Comparison of ENCODE assay signal across 16 cellular contexts in the genomic region with DNA sequence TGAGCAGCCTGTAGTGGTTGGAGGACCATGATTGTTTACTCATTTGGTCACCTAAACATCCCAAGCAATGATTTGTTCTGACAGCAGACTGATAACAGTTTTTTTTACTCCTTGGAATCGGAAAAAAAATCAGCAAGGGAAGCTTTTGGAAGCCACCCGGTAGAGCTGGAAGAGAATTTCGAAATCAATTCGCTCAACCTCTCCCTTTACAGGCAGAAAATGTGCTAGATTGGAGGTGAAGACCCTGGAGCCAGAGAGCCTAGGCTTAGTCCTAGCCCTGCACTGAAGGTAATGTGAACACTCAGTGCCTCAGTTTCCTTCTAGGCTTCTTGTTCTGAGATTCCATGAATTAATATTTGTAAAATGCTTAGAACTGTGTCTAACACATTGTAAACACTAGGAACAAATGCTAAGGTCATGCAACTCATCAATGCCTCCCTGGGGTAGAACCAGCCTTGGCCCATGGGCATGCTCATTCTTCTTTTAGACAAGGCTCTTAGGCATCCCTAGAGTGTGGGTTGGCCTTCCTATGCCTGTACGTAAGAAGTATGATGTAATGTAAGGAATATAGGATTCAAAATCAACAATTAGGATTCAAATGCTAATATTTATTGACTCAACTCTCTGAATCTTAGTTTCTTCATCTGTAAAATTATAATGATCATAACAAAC. TPM values are rescaled to one million over a fixed set of nuclear protein-coding genes. Genes with fewer than 3 reads are reported as not detected.
"Had no signal": no experiment of that assay in that cellular context is flagged by ENCODE, and none has a peak within 500 bp of the region (broad histone marks: within the 10 kb centered on the region; RNA-seq: fewer than 3 reads in every experiment).

No MANE protein-coding gene starts in this region.

- H3K4me1 ChIP-seq: colonic mucosa had no signal

- H3K9me3 ChIP-seq: colonic mucosa, gastrocnemius medialis, heart right ventricle, left lung, mucosa of descending colon, right atrium auricular region, tibial nerve had no signal

- H3K36me3 ChIP-seq: colonic mucosa, gastrocnemius medialis, heart right ventricle, left lung, right atrium auricular region, tibial nerve had no signal

- H3K4me1 Mint-ChIP-seq: activated CD4-positive, alpha-beta T cell treated with anti-CD3 and anti-CD28 coated beads, Interleukin-2, amount 10 ng/mL, durations not matched to agents 24 days and 14 days; naive thymus-derived CD8-positive, alpha-beta T cell; stimulated activated memory B cell treated with anti-CD40 and anti-IgM and Interleukin-4, amounts not matched to agents 10 μg/mL and 1 μg/mL and 100 μg/mL, for 72 hours had no signal

- H3K27ac Mint-ChIP-seq: activated CD4-positive, alpha-beta T cell treated with anti-CD3 and anti-CD28 coated beads, Interleukin-2, amount 10 ng/mL, durations not matched to agents 24 days and 14 days; naive thymus-derived CD8-positive, alpha-beta T cell; stimulated activated memory B cell treated with anti-CD40 and anti-IgM and Interleukin-4, amounts not matched to agents 10 μg/mL and 1 μg/mL and 100 μg/mL, for 72 hours had no signal

- H3K9me3 Mint-ChIP-seq: activated CD4-positive, alpha-beta T cell treated with anti-CD3 and anti-CD28 coated beads, Interleukin-2, amount 10 ng/mL, durations not matched to agents 24 days and 14 days; stimulated activated memory B cell treated with anti-CD40 and anti-IgM and Interleukin-4, amounts not matched to agents 10 μg/mL and 1 μg/mL and 100 μg/mL, for 72 hours had no signal

- H3K4me3 Mint-ChIP-seq: activated CD4-positive, alpha-beta T cell treated with anti-CD3 and anti-CD28 coated beads, Interleukin-2, amount 10 ng/mL, durations not matched to agents 24 days and 14 days; naive thymus-derived CD8-positive, alpha-beta T cell; stimulated activated memory B cell treated with anti-CD40 and anti-IgM and Interleukin-4, amounts not matched to agents 10 μg/mL and 1 μg/mL and 100 μg/mL, for 72 hours had no signal

- H3K36me3 Mint-ChIP-seq: naive thymus-derived CD8-positive, alpha-beta T cell; stimulated activated memory B cell treated with anti-CD40 and anti-IgM and Interleukin-4, amounts not matched to agents 10 μg/mL and 1 μg/mL and 100 μg/mL, for 72 hours had no signal

- H3K4me3 ChIP-seq: colonic mucosa, gastrocnemius medialis, heart right ventricle, left lung, mucosa of descending colon, right atrium auricular region, tibial nerve had no signal

- DNase-seq: activated CD4-positive, alpha-beta T cell treated with anti-CD3 and anti-CD28 coated beads, Interleukin-2, amount 10 ng/mL, durations not matched to agents 24 days and 14 days; activated CD8-positive, alpha-beta memory T cell treated with anti-CD3 and anti-CD28 coated beads for 24 hours; activated naive CD4-positive, alpha-beta T cell treated with Interleukin-2 at 50 U/mL for 16 hours; caudate nucleus; colonic mucosa; gastrocnemius medialis; heart right ventricle; islet precursor cell; naive thymus-derived CD8-positive, alpha-beta T cell; posterior cingulate gyrus; small intestine had no signal

- H3K27me3 ChIP-seq: colonic mucosa, gastrocnemius medialis, heart right ventricle, left lung, right atrium auricular region, tibial nerve had no signal

RNA-seq across cellular contexts. Expression of a gene that starts 52.7 kb away (rescaled TPM):
- total RNA-seq: naive thymus-derived CD8-positive, alpha-beta T cell had no signal
